Comparison of ENCODE assay signal across 24 cellular contexts in genomic region chr9:136386018-136386417, GRCh38. TPM values are rescaled to one million over a fixed set of nuclear protein-coding genes. Genes with fewer than 3 reads are reported as not detected.
DNase-seq lines count a peak whose midpoint lies in the region; ATAC-seq, FAIRE-seq and TF ChIP-seq lines count a peak whose summit lies in the region.
"Had no signal": no experiment of that assay in that cellular context is flagged by ENCODE, and none has a peak within 500 bp of the region (broad histone marks: within the 10 kb centered on the region; RNA-seq: fewer than 3 reads in every experiment).

No MANE protein-coding gene starts in this region.

- TF ChIP-seq POLR2A in GM12892 (IDR thresholded peaks at IDR 0.05; ENCODE audit: low read depth, low read length): no peak

- H3K4me1 ChIP-seq in foreskin keratinocyte: no peaks in the 10 kb centered on the region
- H3K4me1 ChIP-seq: A549, colonic mucosa, sigmoid colon, SJCRH30, vagina had no signal

- H3K27me3 ChIP-seq in HL-60 (ENCODE audit: insufficient read depth, poor library complexity, severe bottlenecking): no peaks in the 10 kb centered on the region
- no peaks in the 10 kb centered on the region for H3K27me3 ChIP-seq in foreskin keratinocyte
- H3K27me3 ChIP-seq: colonic mucosa, sigmoid colon, SJCRH30, vagina had no signal

- no peaks in the 10 kb centered on the region for H3K9me3 Mint-ChIP-seq in activated CD4-positive, alpha-beta T cell treated with anti-CD3 and anti-CD28 coated beads, Interleukin-2, amount 10 ng/mL, durations not matched to agents 7 days and 5 days
- H3K9me3 Mint-ChIP-seq in central memory CD8-positive, alpha-beta T cell: no peaks in the 10 kb centered on the region
- H3K9me3 Mint-ChIP-seq: brain, HFFc6, mesothelial cell of epicardium, nephron progenitor cell had no signal

- ATAC-seq in central memory CD8-positive, alpha-beta T cell (replicated peaks; ENCODE audit: extremely low read depth, poor library complexity, severe bottlenecking): no peak
- ATAC-seq in foreskin keratinocyte: no peak
- ATAC-seq: A549 had no signal

- TF ChIP-seq CTCF in HL-60 (IDR thresholded peaks at IDR 0.05; ENCODE audit: insufficient read depth, low read length) (no peak), foreskin keratinocyte (conservative IDR thresholded peaks at IDR 0.05) (no peak)

- POLR2A ChIA-PET in activated CD4-positive, alpha-beta T cell treated with anti-CD3 and anti-CD28 coated beads, Interleukin-2, amount 10 ng/mL, durations not matched to agents 7 days and 5 days (lab: Charles Lee): no interaction called here

- peaks cover 46% of the 10 kb centered on the region for H3K36me3 Mint-ChIP-seq in activated CD4-positive, alpha-beta T cell treated with anti-CD3 and anti-CD28 coated beads, Interleukin-2, amount 10 ng/mL, durations not matched to agents 7 days and 5 days (ENCODE audit: low read depth)
- H3K36me3 Mint-ChIP-seq in central memory CD8-positive, alpha-beta T cell (ENCODE audit: insufficient read depth): peaks cover 31% of the 10 kb centered on the region

- CTCF ChIA-PET in activated CD4-positive, alpha-beta T cell treated with anti-CD3 and anti-CD28 coated beads, Interleukin-2, amount 10 ng/mL, durations not matched to agents 7 days and 5 days (lab: Charles Lee): interaction anchor here (1.6 to 15.6 kb wide), 3 partner anchors 14 to 21 kb away, joined by 3 to 106 read pairs (median 40); partner anchors contain the start of genes DNLZ and SNAPC4

- H3K27ac ChIP-seq in HL-60 (replicated peaks) (peak overlapping the region; percentile 18; the same call in 1 of the 2 replicates), foreskin keratinocyte (no peak overlapping the region)
- H3K27ac ChIP-seq: A549, colonic mucosa, left ventricle myocardium inferior, sigmoid colon, SJCRH30, vagina had no signal

- no peak overlapping the region for H3K4me3 Mint-ChIP-seq in activated CD4-positive, alpha-beta T cell treated with anti-CD3 and anti-CD28 coated beads, Interleukin-2, amount 10 ng/mL, durations not matched to agents 7 days and 5 days
- peak overlapping the region; percentile 45 for H3K4me3 Mint-ChIP-seq in central memory CD8-positive, alpha-beta T cell
- H3K4me3 Mint-ChIP-seq: brain, HFFc6, mesothelial cell of epicardium, nephron progenitor cell had no signal

- peak overlapping the region; percentile 3 for H3K27ac Mint-ChIP-seq in activated CD4-positive, alpha-beta T cell treated with anti-CD3 and anti-CD28 coated beads, Interleukin-2, amount 10 ng/mL, durations not matched to agents 7 days and 5 days
- peak overlapping the region; percentile 33 for H3K27ac Mint-ChIP-seq in central memory CD8-positive, alpha-beta T cell (ENCODE audit: low read depth)
- H3K27ac Mint-ChIP-seq: HFFc6, mesothelial cell of epicardium, nephron progenitor cell had no signal

- peaks cover 35% of the 10 kb centered on the region for H3K4me1 Mint-ChIP-seq in activated CD4-positive, alpha-beta T cell treated with anti-CD3 and anti-CD28 coated beads, Interleukin-2, amount 10 ng/mL, durations not matched to agents 7 days and 5 days
- H3K4me1 Mint-ChIP-seq in central memory CD8-positive, alpha-beta T cell: peaks cover 24% of the 10 kb centered on the region
- H3K4me1 Mint-ChIP-seq: brain, mesothelial cell of epicardium, nephron progenitor cell had no signal

- no peak for FAIRE-seq in GM12892 (lab: Jason Lieb, UNC)
- FAIRE-seq: A549 had no signal

- H3K4me3 ChIP-seq in HL-60 (replicated peaks; ENCODE audit: insufficient read depth, low read length): no peak overlapping the region
- H3K4me3 ChIP-seq: A549, colonic mucosa, left ventricle myocardium inferior, sigmoid colon, SJCRH30, vagina had no signal

- no peak for DNase-seq in activated CD4-positive, alpha-beta T cell treated with anti-CD3 and anti-CD28 coated beads, Interleukin-2, amount 10 ng/mL, durations not matched to agents 7 days and 5 days
- no peak for DNase-seq in activated CD4-positive, alpha-beta T cell treated with anti-CD3 and anti-CD28 coated beads, Interleukin-2, amount 50 U/mL, for 48 hours
- DNase-seq in HL-60 (ENCODE audit: low read depth in 1 of 2, low spot score in 1 of 2): peak in 1 of 2 experiments; percentile 67
- DNase-seq in NOMO-1 treated with DMSO at 0.1 percent for 48 hours (lab: John Stamatoyannopoulos, UW; ENCODE audit: unreplicated experiment): peak; percentile 97
- DNase-seq in central memory CD8-positive, alpha-beta T cell (ENCODE audit: low spot score in 2 of 2): no peak
- DNase-seq in GM12892 (ENCODE audit: insufficient read length): no peak
- no peak for DNase-seq in activated naive CD4-positive, alpha-beta T cell treated with Interleukin-2 at 50 U/mL for 16 hours
- DNase-seq in foreskin keratinocyte: no peak
- DNase-seq: activated CD4-positive, CD25-positive, alpha-beta regulatory T cell; colonic mucosa; GDM1; head of caudate nucleus; HFFc6; left ventricle myocardium inferior; NCI-H1092 treated with DMSO at 0.1 percent for 48 hours; NCI-H774; nephron progenitor cell; posterior cingulate gyrus; sigmoid colon; SJCRH30 had no signal

- no peaks in the 10 kb centered on the region for H3K27me3 Mint-ChIP-seq in activated CD4-positive, alpha-beta T cell treated with anti-CD3 and anti-CD28 coated beads, Interleukin-2, amount 10 ng/mL, durations not matched to agents 7 days and 5 days
- no peaks in the 10 kb centered on the region for H3K27me3 Mint-ChIP-seq in central memory CD8-positive, alpha-beta T cell
- H3K27me3 Mint-ChIP-seq: brain had no signal

RNA-seq across cellular contexts. Expression of gene CARD9, which starts 12.5 kb away (rescaled TPM):
- under 1 TPM; 0.44 to 0.69 TPM for total RNA-seq in activated CD4-positive, alpha-beta T cell treated with anti-CD3 and anti-CD28 coated beads, Interleukin-2, amount 10 ng/mL, durations not matched to agents 7 days and 5 days
- 2.7 TPM for polyA plus RNA-seq in GM12892 (2012; ENCODE audit: missing spikeins)
- total RNA-seq in foreskin keratinocyte: 0.24 and 0.35 TPM in 2 replicates
- 0.17 and 0.32 TPM in 2 replicates for polyA plus RNA-seq in foreskin keratinocyte

RNA-seq across cellular contexts. Expression of gene SNAPC4, which starts 14.0 kb away (rescaled TPM):
- total RNA-seq in activated CD4-positive, alpha-beta T cell treated with anti-CD3 and anti-CD28 coated beads, Interleukin-2, amount 10 ng/mL, durations not matched to agents 7 days and 5 days: 10 to 100 TPM in 1 of 2 experiments, 1 to 10 TPM in 1; 9.4 to 10.8 TPM
- 7.4 TPM for polyA plus RNA-seq in GM12892 (2012; ENCODE audit: missing spikeins)
- total RNA-seq in foreskin keratinocyte: 8.5 and 9.6 TPM in 2 replicates
- polyA plus RNA-seq in foreskin keratinocyte: 5.8 and 6.5 TPM in 2 replicates

RNA-seq across cellular contexts. Expression of gene DNLZ, which starts 22.5 kb away (rescaled TPM):
- total RNA-seq in activated CD4-positive, alpha-beta T cell treated with anti-CD3 and anti-CD28 coated beads, Interleukin-2, amount 10 ng/mL, durations not matched to agents 7 days and 5 days: 10 to 100 TPM; 13.1 to 14.6 TPM
- 2.3 TPM for polyA plus RNA-seq in GM12892 (2012; ENCODE audit: missing spikeins)
- 17.9 and 25.2 TPM in 2 replicates for total RNA-seq in foreskin keratinocyte
- polyA plus RNA-seq in foreskin keratinocyte: 30.9 and 48.7 TPM in 2 replicates

RNA-seq across cellular contexts. Expression of gene ENTR1, which starts 24.4 kb away (rescaled TPM):
- total RNA-seq in activated CD4-positive, alpha-beta T cell treated with anti-CD3 and anti-CD28 coated beads, Interleukin-2, amount 10 ng/mL, durations not matched to agents 7 days and 5 days: 10 to 100 TPM; 59.2 to 62.3 TPM
- 39.6 TPM for polyA plus RNA-seq in GM12892 (2012; ENCODE audit: missing spikeins)
- 45.3 and 57.1 TPM in 2 replicates for total RNA-seq in foreskin keratinocyte
- polyA plus RNA-seq in foreskin keratinocyte: 42.3 and 54.1 TPM in 2 replicates

RNA-seq across cellular contexts. Expression of gene PMPCA, which starts 24.4 kb away (rescaled TPM):
- 10 to 100 TPM; 52.9 to 58.8 TPM for total RNA-seq in activated CD4-positive, alpha-beta T cell treated with anti-CD3 and anti-CD28 coated beads, Interleukin-2, amount 10 ng/mL, durations not matched to agents 7 days and 5 days
- 67.6 TPM for polyA plus RNA-seq in GM12892 (2012; ENCODE audit: missing spikeins)
- total RNA-seq in foreskin keratinocyte: 52.0 and 56.7 TPM in 2 replicates
- polyA plus RNA-seq in foreskin keratinocyte: 58.2 and 60.8 TPM in 2 replicates
